Comparison of ENCODE assay signal across 18 cellular contexts in genomic region chr16:86879268-86879667, GRCh38.
DNase-seq lines count a peak whose midpoint lies in the region; ATAC-seq and TF ChIP-seq lines count a peak whose summit lies in the region.
"Had no signal": no experiment of that assay in that cellular context is flagged by ENCODE, and none has a peak within 500 bp of the region (broad histone marks: within the 10 kb centered on the region; RNA-seq: fewer than 3 reads in every experiment).

No MANE protein-coding gene starts in this region.

- CTCF ChIA-PET in RWPE1 (lab: Yijun Ruan, JAX), result interaction anchor here (0.6 kb wide), 1 partner anchor 113 kb away, joined by 3 read pairs; no protein-coding TSS in a partner anchor

- intact Hi-C loops in cardiac septum (cut with DNase I) (no loop called here), Right ventricle myocardium inferior (cut with DNase I) (no loop called here)

- H3K27me3 ChIP-seq in mesenchymal stem cell (ENCODE audit: control insufficient read depth in 1 of 2, insufficient read depth in 1 of 2, low read length in 2 of 2), result peaks cover 0 to 85% of the 10 kb centered on the region in 2 experiments
- peaks cover 0 to 26% (median 0%) of the 10 kb centered on the region in 3 experiments for H3K27me3 ChIP-seq in neuronal stem cell (ENCODE audit: control insufficient read depth in 3 of 3, insufficient read depth in 3 of 3, low read depth in 1 of 3, low read length in 3 of 3)

- H3K9me3 ChIP-seq in mesenchymal stem cell (ENCODE audit: control insufficient read depth, low read length), result peaks cover 6% of the 10 kb centered on the region
- no peaks in the 10 kb centered on the region for H3K9me3 ChIP-seq in neuronal stem cell (replicated peaks in 1 of 2; ENCODE audit: control insufficient read depth in 2 of 2, insufficient read depth in 1 of 2, low read depth in 1 of 2, low read length in 2 of 2)
- H3K9me3 ChIP-seq: A549 had no signal

- H3K23ac ChIP-seq in mesenchymal stem cell (ENCODE audit: low read length in 2 of 2) (no peak overlapping the region), neuronal stem cell (ENCODE audit: low read depth, low read length, poor library complexity) (peak overlapping the region; percentile 20)

- TF ChIP-seq CTCF in GM13976 (IDR thresholded peaks at IDR 0.05; ENCODE audit: borderline replicate concordance, control extremely low read depth, extremely low read depth, insufficient read depth, missing control alignments) (no peak), RWPE1 (conservative IDR thresholded peaks at IDR 0.05; ENCODE audit: low read depth) (no peak)

- H3K4me1 ChIP-seq in mesenchymal stem cell (ENCODE audit: control insufficient read depth, insufficient read depth, low read depth, low read length) (peaks cover 23% of the 10 kb centered on the region), neuronal stem cell (ENCODE audit: control insufficient read depth in 2 of 2, insufficient read depth in 1 of 2, low read depth in 1 of 2, low read length in 2 of 2) (peaks cover 0 to 14% of the 10 kb centered on the region in 2 donors)

- H3K27ac ChIP-seq in mesenchymal stem cell (ENCODE audit: low read length, poor library complexity, severe bottlenecking), result no peak overlapping the region
- no peak overlapping the region for H3K27ac ChIP-seq in neuronal stem cell (replicated peaks; ENCODE audit: low read length)
- H3K27ac ChIP-seq in RWPE1, result no peak overlapping the region
- H3K27ac ChIP-seq: 22Rv1, A549, C4-2B had no signal

- no peak overlapping the region for H2BK120ac ChIP-seq in mesenchymal stem cell (ENCODE audit: low read depth, low read length)
- no peak overlapping the region for H2BK120ac ChIP-seq in neuronal stem cell (ENCODE audit: low read depth, low read length)

- POLR2A ChIA-PET in RWPE1 (lab: Yijun Ruan, JAX; ENCODE audit: low non-redundant PET), result no interaction called here

- WGBS in mesenchymal stem cell, result 90% methylated on average over 9 of the region's 11 CpGs
- no CpG with 5 or more reads among the region's 11 CpGs for WGBS in neuronal stem cell (ENCODE audit: extremely low coverage in 2 of 2, insufficient read length in 2 of 2, insufficient replicate concordance in 1 of 2), 2 donors

- no peak overlapping the region for H3K4me2 ChIP-seq in mesenchymal stem cell (ENCODE audit: low read length, poor library complexity, severe bottlenecking)
- no peak overlapping the region for H3K4me2 ChIP-seq in neuronal stem cell (ENCODE audit: insufficient read depth, low read length, poor library complexity, severe bottlenecking)
- H3K4me2 ChIP-seq: A549 had no signal

- H3K14ac ChIP-seq in mesenchymal stem cell (ENCODE audit: low read length in 2 of 2), result no peak overlapping the region
- peak overlapping the region; percentile 6 for H3K14ac ChIP-seq in neuronal stem cell (ENCODE audit: low read length)

- no peaks in the 10 kb centered on the region for H3K36me3 ChIP-seq in mesenchymal stem cell (ENCODE audit: control insufficient read depth in 1 of 2, insufficient read depth in 2 of 2, low read depth in 1 of 2, low read length in 2 of 2)
- H3K36me3 ChIP-seq in neuronal stem cell (replicated peaks in 1 of 2; ENCODE audit: control insufficient read depth in 2 of 2, insufficient read depth in 2 of 2, low read length in 2 of 2), result no peaks in the 10 kb centered on the region

- no peak for ATAC-seq in Right ventricle myocardium inferior
- ATAC-seq: A549, HepG2 had no signal

- in situ Hi-C loops in GM13976 (cut with MboI; ENCODE audit: low sequenced_read_pairs, unreplicated experiment), result no loop called here

- H2AK5ac ChIP-seq in mesenchymal stem cell (ENCODE audit: low read length, severe bottlenecking) (peak overlapping the region; percentile 0), neuronal stem cell (ENCODE audit: low read depth, low read length) (peak overlapping the region; percentile 5)

- H3K4ac ChIP-seq in mesenchymal stem cell (ENCODE audit: low read depth in 1 of 2, low read length in 2 of 2), result no peak overlapping the region
- no peak overlapping the region for H3K4ac ChIP-seq in neuronal stem cell (ENCODE audit: low read length)

- H2BK15ac ChIP-seq in mesenchymal stem cell (ENCODE audit: low read depth, poor library complexity, severe bottlenecking) (no peak overlapping the region), neuronal stem cell (ENCODE audit: low read length) (no peak overlapping the region)

- H4K8ac ChIP-seq in mesenchymal stem cell (ENCODE audit: low read length) (no peak overlapping the region), neuronal stem cell (ENCODE audit: low read depth, low read length) (no peak overlapping the region)

- H2AFZ ChIP-seq in mesenchymal stem cell (ENCODE audit: low read depth, low read length), result no peak overlapping the region
- no peak overlapping the region for H2AFZ ChIP-seq in neuronal stem cell (ENCODE audit: low read length)

- no peak overlapping the region for H2BK5ac ChIP-seq in mesenchymal stem cell (ENCODE audit: low read depth, low read length, poor library complexity, severe bottlenecking)
- H2BK5ac ChIP-seq in neuronal stem cell (ENCODE audit: low read length), result no peak overlapping the region

- no peak overlapping the region for H3K18ac ChIP-seq in mesenchymal stem cell (ENCODE audit: low read depth in 1 of 2, low read length in 2 of 2)
- peak overlapping the region; percentile 68 for H3K18ac ChIP-seq in neuronal stem cell (ENCODE audit: low read length)

- H2BK12ac ChIP-seq in mesenchymal stem cell (ENCODE audit: low read length in 2 of 2), result no peak overlapping the region
- H2BK12ac ChIP-seq in neuronal stem cell (ENCODE audit: low read length), result peak overlapping the region; percentile 68

- no peak overlapping the region for H4K91ac ChIP-seq in mesenchymal stem cell (ENCODE audit: low read length)
- peak overlapping the region; percentile 34 for H4K91ac ChIP-seq in neuronal stem cell (ENCODE audit: low read depth, low read length, poor library complexity)

- DNase-seq in cardiac septum (ENCODE audit: low spot score), result peak; percentile 44
- no peak for DNase-seq in Right ventricle myocardium inferior (ENCODE audit: missing footprints)
- DNase-seq in mesenchymal stem cell, result no peak
- no peak for DNase-seq in neuronal stem cell (ENCODE audit: low spot score)
- no peak for DNase-seq in GM13976 (ENCODE audit: low spot score)
- no peak for DNase-seq in RWPE1 (ENCODE audit: low spot score)
- no peak for DNase-seq in activated CD4-positive, alpha-beta T cell treated with anti-CD3 and anti-CD28 coated beads, Interleukin-2, amount 50 U/mL, for 1 hour
- DNase-seq: AML-193; CD4-positive, alpha-beta T cell; DMS153; DMS79; GDM1; GOT3; H9 had no signal

- H3K4me3 ChIP-seq in mesenchymal stem cell (ENCODE audit: insufficient read depth in 1 of 2, low read depth in 1 of 2, low read length in 2 of 2), result no peak overlapping the region
- H3K4me3 ChIP-seq in neuronal stem cell (ENCODE audit: low read length in 2 of 2), result no peak overlapping the region
- H3K4me3 ChIP-seq: A549 had no signal

- no peaks in the 10 kb centered on the region for H3K79me1 ChIP-seq in mesenchymal stem cell (replicated peaks; ENCODE audit: low read length, poor library complexity, severe bottlenecking)
- no peaks in the 10 kb centered on the region for H3K79me1 ChIP-seq in neuronal stem cell (ENCODE audit: low read depth, low read length)

- H3K9ac ChIP-seq in mesenchymal stem cell (ENCODE audit: low read length) (no peak overlapping the region), neuronal stem cell (ENCODE audit: low read depth, low read length, poor library complexity) (peak overlapping the region; percentile 18)
